Comparison of ENCODE assay signal across 9 cellular contexts in genomic region chrX:125012585-125012984, GRCh38. TPM values are rescaled to one million over a fixed set of nuclear protein-coding genes. Genes with fewer than 3 reads are reported as not detected.
"Had no signal": no experiment of that assay in that cellular context is flagged by ENCODE, and none has a peak within 500 bp of the region (broad histone marks: within the 10 kb centered on the region; RNA-seq: fewer than 3 reads in every experiment).

No MANE protein-coding gene starts in this region.

- H3K36me3 ChIP-seq: HAP-1 had no signal

- H3K9ac ChIP-seq: GM23248 had no signal

- H3K4me1 Mint-ChIP-seq: IgD-negative memory B cell had no signal

- H3K9me3 ChIP-seq: HAP-1 had no signal

- H3K4me3 Mint-ChIP-seq: HFFc6, IgD-negative memory B cell had no signal

- H3K27ac Mint-ChIP-seq: HFFc6, IgD-negative memory B cell had no signal

- ATAC-seq: HCT116 had no signal

- H3K4me1 ChIP-seq: HAP-1 had no signal

- H3K36me3 Mint-ChIP-seq: IgD-negative memory B cell had no signal

- H3K27ac ChIP-seq: GM23248, HL-60 had no signal

- H3K27me3 Mint-ChIP-seq: IgD-negative memory B cell had no signal

- H3K4me3 ChIP-seq: GM23248, HAP-1 had no signal

- DNase-seq: GM23248, GOT3, H7, HFFc6, KG1 had no signal

- H2AFZ ChIP-seq: GM23248 had no signal

RNA-seq across cellular contexts. Expression of gene TENM1, which starts 49.0 kb away (rescaled TPM):
- total RNA-seq: GM23248, HFFc6 had no signal
- polyA plus RNA-seq: GM23248 had no signal
